ENCODE assay signal across 22 cellular contexts in the genomic region with DNA sequence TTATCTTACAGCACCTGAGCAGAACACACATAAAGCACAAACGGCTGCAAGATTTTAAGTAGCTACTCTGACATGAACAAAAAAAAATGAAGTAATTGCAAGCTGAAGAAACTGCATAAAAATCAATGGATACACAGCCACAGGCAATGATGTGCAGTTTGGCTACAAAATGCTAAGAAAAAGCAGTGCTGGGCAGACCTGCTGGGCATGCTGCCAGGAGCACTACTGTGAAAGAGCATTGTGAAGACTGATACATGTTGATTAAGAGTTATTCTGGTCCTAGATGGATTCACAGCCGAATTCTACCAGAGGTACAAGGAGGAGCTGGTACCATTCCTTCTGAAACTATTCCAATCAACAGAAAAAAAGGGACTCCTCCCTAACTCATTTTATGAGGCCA. TPM values are rescaled to one million over a fixed set of nuclear protein-coding genes. Genes with fewer than 3 reads are reported as not detected.
"Had no signal": no experiment of that assay in that cellular context is flagged by ENCODE, and none has a peak within 500 bp of the region (broad histone marks: within the 10 kb centered on the region; RNA-seq: fewer than 3 reads in every experiment).

No MANE protein-coding gene starts in this region.

- FAIRE-seq: astrocyte, bronchial epithelial cell had no signal

- H3K4me3 Mint-ChIP-seq: activated T-helper 1 cell treated with anti-CD3 and anti-CD28 coated beads, Interleukin-12 subunit alpha, Interleukin-12 subunit beta, Interleukin-2, Interleukin-4 antibody, amounts not matched to agents 30 ng/mL and 10 ng/mL and 1 ng/mL, durations not matched to agents 14 hours and 24 hours and 36 hours; effector memory CD8-positive, alpha-beta T cell; naive thymus-derived CD4-positive, alpha-beta T cell had no signal

- H3K9me3 Mint-ChIP-seq: activated naive CD4-positive, alpha-beta T cell treated with anti-CD3 and anti-CD28 coated beads, Interleukin-2, amount 50 U/mL, for 72 hours; activated T-helper 1 cell treated with anti-CD3 and anti-CD28 coated beads, Interleukin-12 subunit alpha, Interleukin-12 subunit beta, Interleukin-2, Interleukin-4 antibody, amounts not matched to agents 30 ng/mL and 10 ng/mL and 1 ng/mL, durations not matched to agents 14 hours and 24 hours and 36 hours; effector memory CD8-positive, alpha-beta T cell had no signal

- DNase-seq: activated CD4-positive, alpha-beta T cell treated with anti-CD3 and anti-CD28 coated beads, Interleukin-2, amount 50 U/mL, for 4 hours; activated gamma-delta T cell treated with Interleukin-2 at 50 U/mL for 16 hours; adrenal gland; effector memory CD8-positive, alpha-beta T cell; esophagus squamous epithelium; left ventricle myocardium superior; mesenchymal stem cell; naive thymus-derived CD4-positive, alpha-beta T cell; stimulated activated CD4-positive, alpha-beta T cell treated with anti-CD3 and anti-CD28 coated beads, Interleukin-12 subunit alpha, Interleukin-12 subunit beta, amount 100 ng/mL, for 4 hours; stimulated activated CD4-positive, alpha-beta T cell treated with anti-CD3 and anti-CD28 coated beads, Interleukin-1b, Interleukin-23, amount 100 ng/mL, for 48 hours; stimulated activated CD8-positive, alpha-beta memory T cell treated with anti-CD3 and anti-CD28 coated beads, Interleukin-4, amount 100 ng/mL, for 48 hours; stimulated activated naive CD4-positive, alpha-beta T cell; tibial artery had no signal

- H3K4me1 Mint-ChIP-seq: naive thymus-derived CD4-positive, alpha-beta T cell had no signal

- H3K4me1 ChIP-seq: adrenal gland, esophagus squamous epithelium, prostate gland, right atrium auricular region, tibial artery had no signal

- H3K9me3 ChIP-seq: adrenal gland, esophagus squamous epithelium, prostate gland, right atrium auricular region had no signal

- H3K27ac Mint-ChIP-seq: activated naive CD4-positive, alpha-beta T cell treated with anti-CD3 and anti-CD28 coated beads, Interleukin-2, amount 50 U/mL, for 72 hours; activated T-helper 1 cell treated with anti-CD3 and anti-CD28 coated beads, Interleukin-12 subunit alpha, Interleukin-12 subunit beta, Interleukin-2, Interleukin-4 antibody, amounts not matched to agents 30 ng/mL and 10 ng/mL and 1 ng/mL, durations not matched to agents 14 hours and 24 hours and 36 hours; effector memory CD8-positive, alpha-beta T cell; naive thymus-derived CD4-positive, alpha-beta T cell had no signal

- H3K27ac ChIP-seq: adrenal gland, esophagus squamous epithelium, prostate gland, right atrium auricular region, tibial artery had no signal

- H3K4me3 ChIP-seq: adrenal gland, esophagus squamous epithelium, prostate gland, right atrium auricular region, tibial artery had no signal

- H3K36me3 Mint-ChIP-seq: activated naive CD4-positive, alpha-beta T cell treated with anti-CD3 and anti-CD28 coated beads, Interleukin-2, amount 50 U/mL, for 72 hours; naive thymus-derived CD4-positive, alpha-beta T cell had no signal

- H3K27me3 ChIP-seq: esophagus squamous epithelium, right atrium auricular region, tibial artery had no signal

- H3K36me3 ChIP-seq: adrenal gland, esophagus squamous epithelium, prostate gland, right atrium auricular region, tibial artery had no signal

RNA-seq across cellular contexts. Expression of a gene that starts 20.1 kb away (rescaled TPM):
- total RNA-seq: activated CD8-positive, alpha-beta memory T cell treated with anti-CD3 and anti-CD28 coated beads for 36 hours; activated naive CD4-positive, alpha-beta T cell treated with anti-CD3 and anti-CD28 coated beads, Interleukin-2, amount 50 U/mL, for 72 hours; activated T-helper 1 cell treated with anti-CD3 and anti-CD28 coated beads, Interleukin-12 subunit alpha, Interleukin-12 subunit beta, Interleukin-2, Interleukin-4 antibody, amounts not matched to agents 30 ng/mL and 10 ng/mL and 1 ng/mL, durations not matched to agents 14 hours and 24 hours and 36 hours; bronchial epithelial cell; osteocyte had no signal
- polyA plus RNA-seq: naive thymus-derived CD4-positive, alpha-beta T cell had no signal

RNA-seq across cellular contexts. Expression of a gene that starts 29.3 kb away (rescaled TPM):
- total RNA-seq: activated CD8-positive, alpha-beta memory T cell treated with anti-CD3 and anti-CD28 coated beads for 36 hours; activated T-helper 1 cell treated with anti-CD3 and anti-CD28 coated beads, Interleukin-12 subunit alpha, Interleukin-12 subunit beta, Interleukin-2, Interleukin-4 antibody, amounts not matched to agents 30 ng/mL and 10 ng/mL and 1 ng/mL, durations not matched to agents 14 hours and 24 hours and 36 hours; bronchial epithelial cell; dermis microvascular lymphatic vessel endothelial cell; esophagus squamous epithelium; naive thymus-derived CD4-positive, alpha-beta T cell; osteocyte had no signal
- polyA plus RNA-seq: naive thymus-derived CD4-positive, alpha-beta T cell had no signal
